ENCODE assay signal across 8 cellular contexts in genomic region chr5:134466241-134467069, GRCh38. TPM values are rescaled to one million over a fixed set of nuclear protein-coding genes. Genes with fewer than 3 reads are reported as not detected.
DNase-seq lines count a peak whose midpoint lies in the region; ATAC-seq and TF ChIP-seq lines count a peak whose summit lies in the region.

No MANE protein-coding gene starts in this region.

- 4 to 7% methylated on average over 7 to 19 of the region's 26 CpGs for WGBS in mesodermal cell (ENCODE audit: insufficient coverage in 2 of 2), 2 experiments

- H3K4me1 ChIP-seq in mesodermal cell (ENCODE audit: control insufficient read depth, insufficient read depth, low read length, poor library complexity, severe bottlenecking), result peaks cover 13% of the 10 kb centered on the region

- peaks cover 21% of the 10 kb centered on the region for H3K4me1 Mint-ChIP-seq in stimulated activated naive CD8-positive, alpha-beta T cell treated with anti-CD3 and anti-CD28 coated beads, Interleukin-15, Interleukin-2, amounts not matched to agents 100 ng/mL and 50 ng/mL, for 24 hours (ENCODE audit: low read depth)

- H3K27ac ChIP-seq in HL-60 (replicated peaks) (peak overlapping the region; percentile 86), mesodermal cell (ENCODE audit: low read depth, low read length, severe bottlenecking) (peak overlapping the region; percentile 97)

- no peaks in the 10 kb centered on the region for H3K27me3 ChIP-seq in HL-60 (ENCODE audit: insufficient read depth, poor library complexity, severe bottlenecking)

- peak; percentile 26 for ATAC-seq in GM19023 (IDR thresholded peaks at IDR 0.05; ENCODE audit: unreplicated experiment)

- H3K4me3 ChIP-seq in HL-60 (replicated peaks; ENCODE audit: insufficient read depth, low read length), result peak overlapping the region; percentile 30
- H3K4me3 ChIP-seq in epithelial cell of proximal tubule (ENCODE audit: low read depth, low read length), result peak overlapping the region; percentile 46
- H3K4me3 ChIP-seq in mesodermal cell (ENCODE audit: extremely low read depth, insufficient read depth, low read length, poor library complexity, severe bottlenecking), result peak overlapping the region; percentile 45

- DNase-seq in AG08396 (ENCODE audit: low spot score) (peak; percentile 83), HL-60 (ENCODE audit: low read depth in 1 of 2, low spot score in 1 of 2) (peak; percentile 34 to 52), NOMO-1 (lab: John Stamatoyannopoulos, UW; ENCODE audit: unreplicated experiment in 2 of 2) (peak; percentile 77 to 85), activated T-cell treated with anti-CD3 and anti-CD28 coated beads for 48 hours (ENCODE audit: low read depth) (peak; percentile 22), epithelial cell of proximal tubule (ENCODE audit: low read depth) (peak; percentile 67)

- H3K4me3 Mint-ChIP-seq in stimulated activated naive CD8-positive, alpha-beta T cell treated with anti-CD3 and anti-CD28 coated beads, Interleukin-15, Interleukin-2, amounts not matched to agents 100 ng/mL and 50 ng/mL, for 24 hours, result peak overlapping the region; percentile 83

- peak overlapping the region; percentile 87 for H3K27ac Mint-ChIP-seq in stimulated activated naive CD8-positive, alpha-beta T cell treated with anti-CD3 and anti-CD28 coated beads, Interleukin-15, Interleukin-2, amounts not matched to agents 100 ng/mL and 50 ng/mL, for 24 hours

- H3K36me3 ChIP-seq in mesodermal cell (ENCODE audit: control insufficient read depth, insufficient read depth, low read length), result no peaks in the 10 kb centered on the region

- no peaks in the 10 kb centered on the region for H3K36me3 Mint-ChIP-seq in stimulated activated naive CD8-positive, alpha-beta T cell treated with anti-CD3 and anti-CD28 coated beads, Interleukin-15, Interleukin-2, amounts not matched to agents 100 ng/mL and 50 ng/mL, for 24 hours (ENCODE audit: low read depth)

- H3K9me3 Mint-ChIP-seq in stimulated activated naive CD8-positive, alpha-beta T cell treated with anti-CD3 and anti-CD28 coated beads, Interleukin-15, Interleukin-2, amounts not matched to agents 100 ng/mL and 50 ng/mL, for 24 hours, result no peaks in the 10 kb centered on the region

- no peaks in the 10 kb centered on the region for H3K27me3 Mint-ChIP-seq in stimulated activated naive CD8-positive, alpha-beta T cell treated with anti-CD3 and anti-CD28 coated beads, Interleukin-15, Interleukin-2, amounts not matched to agents 100 ng/mL and 50 ng/mL, for 24 hours

- no peak for TF ChIP-seq CTCF in HL-60 (IDR thresholded peaks at IDR 0.05; ENCODE audit: insufficient read depth, low read length)
- TF ChIP-seq CTCF in epithelial cell of proximal tubule (conservative IDR thresholded peaks at IDR 0.05; ENCODE audit: low read depth, low read length), result no peak

- H3K9me3 ChIP-seq in mesodermal cell (ENCODE audit: control insufficient read depth, low read length), result no peaks in the 10 kb centered on the region

RNA-seq across cellular contexts. Expression of gene CDKN2AIPNL, which starts 54.8 kb away (rescaled TPM):
- total RNA-seq in epithelial cell of proximal tubule, result 28.5 and 58.7 TPM in 2 replicates
- 46.3 TPM for polyA plus RNA-seq in mesodermal cell (2013, experiment 1 of 2)
- polyA plus RNA-seq in mesodermal cell (2013, experiment 2 of 2), result 48.0 TPM

RNA-seq across cellular contexts. Expression of gene JADE2, which starts 59.0 kb away (rescaled TPM):
- total RNA-seq in epithelial cell of proximal tubule, result 20.3 and 21.6 TPM in 2 replicates
- polyA plus RNA-seq in mesodermal cell (2013, experiment 1 of 2), result 10.9 TPM
- polyA plus RNA-seq in mesodermal cell (2013, experiment 2 of 2), result 11.9 TPM

Comparison
In these comparisons a context has a peak if more than half of its experiments do, and no peak if none do; other contexts are left out.
1. Peak in every context shown above with its lines: DNase-seq, ATAC-seq, H3K4me3 ChIP-seq and H3K27ac ChIP-seq.
2. DNase-seq: peak in every context shown above with its lines; median percentile 83 in AG08396; 81 in NOMO-1; 67 in epithelial cell of proximal tubule; 43 in HL-60; 22 in activated T-cell treated with anti-CD3 and anti-CD28 coated beads for 48 hours.